13 cellular contexts compared by ENCODE assay signal in genomic region chr2:237886702-237887481, GRCh38. TPM values are rescaled to one million over a fixed set of nuclear protein-coding genes. Genes with fewer than 3 reads are reported as not detected.
A peak's percentile ranks its signal among the peaks of the same experiment; 100 is the strongest.
DNase-seq lines count a peak whose midpoint lies in the region; ATAC-seq and TF ChIP-seq lines count a peak whose summit lies in the region.
"Had no signal": no experiment of that assay in that cellular context is flagged by ENCODE, and none has a peak within 500 bp of the region (broad histone marks: within the 10 kb centered on the region; RNA-seq: fewer than 3 reads in every experiment).

No MANE protein-coding gene starts in this region.

- no peak overlapping the region for H3K4me3 Mint-ChIP-seq in CD14-positive monocyte
- H3K4me3 Mint-ChIP-seq: WTC11 had no signal

- no peaks in the 10 kb centered on the region for H3K36me3 Mint-ChIP-seq in CD14-positive monocyte
- H3K36me3 Mint-ChIP-seq: WTC11 had no signal

- ATAC-seq in right cardiac atrium: peak; percentile 24 to 89
- peak; percentile 73 for ATAC-seq in sciatic nerve
- ATAC-seq in GM19467 (IDR thresholded peaks at IDR 0.05; ENCODE audit: unreplicated experiment): no peak
- ATAC-seq: WTC11 had no signal

- DNase-seq in CD14-positive monocyte (ENCODE audit: low spot score) (peak; percentile 34), cardiac fibroblast (ENCODE audit: low read depth in 2 of 2) (peak; percentile 35 to 95), right cardiac atrium (peak; percentile 68 to 86 (median 74)), sciatic nerve (ENCODE audit: low spot score) (peak; percentile 75), NCI-H146 (lab: John Stamatoyannopoulos, UW) (no peak), dedifferentiated amniotic fluid mesenchymal stem cell (ENCODE audit: extremely low spot score) (no peak), NCI-H82 treated with DMSO at 0.1 percent for 48 hours (lab: John Stamatoyannopoulos, UW; ENCODE audit: unreplicated experiment) (no peak)
- DNase-seq: EL, NCI-H2081 had no signal

- H3K4me1 ChIP-seq in right cardiac atrium (ENCODE audit: control insufficient read depth, insufficient read depth, low read length): no peaks in the 10 kb centered on the region

- intact Hi-C loops in CD14-positive monocyte (cut with micrococcal nuclease) (no loop called here), right cardiac atrium (cut with DNase I) (no loop called here), sciatic nerve (cut with DNase I) (no loop called here)

- H3K4me3 ChIP-seq in cardiac fibroblast (replicated peaks in 1 of 2; ENCODE audit: low read depth in 2 of 2, low read length in 2 of 2) (no peak overlapping the region), right cardiac atrium (ENCODE audit: low read length) (no peak overlapping the region)

- no peaks in the 10 kb centered on the region for H3K27me3 Mint-ChIP-seq in CD14-positive monocyte (ENCODE audit: low read depth in 3 of 3)

- no peaks in the 10 kb centered on the region for H3K9me3 ChIP-seq in right cardiac atrium (ENCODE audit: control insufficient read depth, low read length)
- H3K9me3 ChIP-seq: neutrophil had no signal

- WGBS in right cardiac atrium: 51% methylated on average over 23 of the region's 23 CpGs

- H3K27ac Mint-ChIP-seq in CD14-positive monocyte: no peak overlapping the region
- H3K27ac Mint-ChIP-seq: activated T-helper 2 cell treated with anti-CD3 and anti-CD28 coated beads, Interferon-gamma antibody, Interleukin-2, Interleukin-4, amounts not matched to agents 10 μg/mL and 5 μg/mL and 100 μg/mL, durations not matched to agents 14 hours and 24 hours and 36 hours; WTC11 had no signal

- peak overlapping the region; percentile 85 for H3K27ac ChIP-seq in right cardiac atrium (ENCODE audit: low read length)
- H3K27ac ChIP-seq: neutrophil had no signal

- no peaks in the 10 kb centered on the region for H3K9me3 Mint-ChIP-seq in CD14-positive monocyte
- H3K9me3 Mint-ChIP-seq: activated T-helper 2 cell treated with anti-CD3 and anti-CD28 coated beads, Interferon-gamma antibody, Interleukin-2, Interleukin-4, amounts not matched to agents 10 μg/mL and 5 μg/mL and 100 μg/mL, durations not matched to agents 14 hours and 24 hours and 36 hours; WTC11 had no signal

- no peaks in the 10 kb centered on the region for H3K27me3 ChIP-seq in right cardiac atrium (ENCODE audit: control insufficient read depth, insufficient read depth)
- H3K27me3 ChIP-seq: neutrophil had no signal

- peaks cover 8% of the 10 kb centered on the region for H3K4me1 Mint-ChIP-seq in CD14-positive monocyte
- H3K4me1 Mint-ChIP-seq: WTC11 had no signal

- no peak for TF ChIP-seq CTCF in CD14-positive monocyte (IDR thresholded peaks at IDR 0.05)
- TF ChIP-seq CTCF in cardiac fibroblast (IDR thresholded peaks at IDR 0.05; ENCODE audit: low read depth, low read length): no peak

RNA-seq across cellular contexts. Expression of gene RAMP1, which starts 27.5 kb away (rescaled TPM):
- polyA plus RNA-seq in CD14-positive monocyte: not detected
- 100 to 1,000 TPM; 122 to 276 (median 160) TPM for total RNA-seq in right cardiac atrium
- 164 TPM for polyA plus RNA-seq in right cardiac atrium
- 26.3 TPM for total RNA-seq in sciatic nerve

Comparison
In these comparisons a context has a peak if more than half of its experiments do, and no peak if none do; other contexts are left out.
1. DNase-seq: peak in CD14-positive monocyte (single experiment), cardiac fibroblast (2 of 2), right cardiac atrium (3 of 3) and sciatic nerve (single experiment); none in NCI-H146 (single experiment), dedifferentiated amniotic fluid mesenchymal stem cell (single experiment) and NCI-H82 treated with DMSO at 0.1 percent for 48 hours (single experiment).